23 cellular contexts compared by ENCODE assay signal in the genomic region with DNA sequence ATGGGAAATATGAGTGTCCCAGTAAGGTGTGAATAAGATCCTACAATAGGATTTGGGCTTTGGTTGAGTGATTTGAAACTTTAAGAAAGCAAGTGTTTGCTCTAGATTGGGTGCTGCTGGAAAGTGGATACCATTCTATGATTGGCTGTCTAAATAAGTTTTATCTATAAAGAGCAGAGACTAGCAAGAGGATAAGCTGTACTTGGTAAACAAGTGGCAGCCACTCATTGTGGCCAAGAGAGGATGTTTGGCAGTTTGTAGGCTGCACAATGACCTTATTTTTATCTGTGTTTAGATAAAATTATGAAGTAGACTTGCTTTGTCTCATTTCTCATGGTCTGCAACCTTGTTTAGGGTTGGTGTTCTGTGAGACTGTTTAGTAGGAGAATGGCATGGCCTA.
"Had no signal": no experiment of that assay in that cellular context is flagged by ENCODE, and none has a peak within 500 bp of the region (broad histone marks: within the 10 kb centered on the region; RNA-seq: fewer than 3 reads in every experiment).

No MANE protein-coding gene starts in this region.

- ATAC-seq: K562, Panc1, PC-3 had no signal

- H3K9me3 ChIP-seq: SK-N-SH had no signal

- H3K27ac ChIP-seq: HL-60, KMS-11, RWPE1 had no signal

- DNase-seq: Kasumi-1, MM.1S, MV-4-11, NCI-H1048, NCI-H1105, NCI-H1417, NCI-H1436 treated with DMSO at 0.1 percent for 48 hours, NCI-H1694, NCI-H187 treated with DMSO at 0.1 percent for 48 hours, NCI-H2029 treated with DMSO at 0.1 percent for 48 hours, NCI-H2227 treated with DMSO at 0.1 percent for 48 hours, NCI-H524, NCI-H526 treated with DMSO at 0.1 percent for 48 hours, NCI-H774, PC-3, SHP77, SK-N-SH had no signal

- H3K27ac Mint-ChIP-seq: IgD-negative memory B cell had no signal

- H3K4me3 ChIP-seq: K562 had no signal

- H3K9me3 Mint-ChIP-seq: IgD-negative memory B cell had no signal

- H3K4me3 Mint-ChIP-seq: IgD-negative memory B cell had no signal
